Comparison of ENCODE assay signal across 1 cellular context in genomic region chr5:115685480-115685879, GRCh38.
TF ChIP-seq lines count a peak whose summit lies in the region.

No MANE protein-coding gene starts in this region.

TF ChIP-seq in H1, 55 proteins besides CTCF, POLR2A, EP300 and RAD21 (continued from another document):
- no peak for TF ChIP-seq MAX (IDR thresholded peaks at IDR 0.05)
- no peak for TF ChIP-seq SAP30 (IDR thresholded peaks at IDR 0.05; ENCODE audit: insufficient read depth, insufficient replicate concordance, low read length)
- no peak for TF ChIP-seq RBBP5 (IDR thresholded peaks at IDR 0.05; ENCODE audit: borderline replicate concordance, low read depth, low read length)
- TF ChIP-seq GABPA (IDR thresholded peaks at IDR 0.05; ENCODE audit: borderline replicate concordance, insufficient read depth, low read length) = no peak
- TF ChIP-seq BACH1 (IDR thresholded peaks at IDR 0.05; ENCODE audit: low read length) = no peak
- no peak for TF ChIP-seq NRF1 (IDR thresholded peaks at IDR 0.05; ENCODE audit: low read depth, low read length)
- no peak for TF ChIP-seq TCF12 (IDR thresholded peaks at IDR 0.05; ENCODE audit: low read depth, low read length)
- no peak for TF ChIP-seq TAF1 (IDR thresholded peaks at IDR 0.05; ENCODE audit: low read depth, low read length)
- no peak for TF ChIP-seq CBX8 (IDR thresholded peaks at IDR 0.05; ENCODE audit: borderline replicate concordance, low read depth, low read length)
- TF ChIP-seq CHD2 (IDR thresholded peaks at IDR 0.05; ENCODE audit: low read length) = no peak
- no peak for TF ChIP-seq CTBP2 (IDR thresholded peaks at IDR 0.05; ENCODE audit: borderline replicate concordance, insufficient read depth, insufficient read length, low read length)
- TF ChIP-seq RNF2 (IDR thresholded peaks at IDR 0.05; ENCODE audit: borderline replicate concordance, low read depth, low read length, missing control alignments, poor library complexity, severe bottlenecking) = no peak
- no peak for TF ChIP-seq JUND (IDR thresholded peaks at IDR 0.05; ENCODE audit: low read length)
- TF ChIP-seq ATF3 (IDR thresholded peaks at IDR 0.05; ENCODE audit: insufficient read depth, low read depth, low read length) = no peak
- TF ChIP-seq CHD7 (IDR thresholded peaks at IDR 0.05; ENCODE audit: insufficient replicate concordance, low read length) = no peak
